ENCODE assay signal across 1 cellular context in genomic region chr10:32377458-32378370, GRCh38.
A peak's percentile ranks its signal among the peaks of the same experiment; 100 is the strongest.
TF ChIP-seq lines count a peak whose summit lies in the region.

No MANE protein-coding gene starts in this region.

TF ChIP-seq in K562, 482 proteins besides CTCF, POLR2A, EP300 and RAD21 (continued from another document and continues in another):
- TF ChIP-seq PBX2 (CRISPR knock-in tag; IDR thresholded peaks at IDR 0.05; ENCODE audit: low read depth) (no peak), PBX2 (tag; conservative IDR thresholded peaks at IDR 0.05; ENCODE audit: low read depth) (0 out of 2 replicates have a peak, but pooled peaks have one; percentile 14), RNF219 (CRISPR knock-in tag; IDR thresholded peaks at IDR 0.05) (no peak), HDAC1 (IDR thresholded peaks at IDR 0.05) (0 out of 4 replicates have a peak, but pooled peaks of 1 of the 2 experiments have one; percentile 55), MEF2A (IDR thresholded peaks at IDR 0.05; ENCODE audit: control insufficient read depth, low read depth, low read length) (no peak), SMARCA5 (IDR thresholded peaks at IDR 0.05) (peak; percentile 67; the same call in 1 of the 2 replicates), ZNF699 (CRISPR knock-in tag; IDR thresholded peaks at IDR 0.05; ENCODE audit: insufficient replicate concordance) (no peak), ATF1 (CRISPR knock-in tag; IDR thresholded peaks at IDR 0.05) (no peak), ATF1 (tag; IDR thresholded peaks at IDR 0.05) (peak; percentile 73), NFIX (CRISPR knock-in tag; IDR thresholded peaks at IDR 0.05; ENCODE audit: low read depth) (no peak), PHTF2 (CRISPR knock-in tag; IDR thresholded peaks at IDR 0.05) (no peak), ARHGAP35 (IDR thresholded peaks at IDR 0.05; ENCODE audit: partially characterized antibody) (no peak), TAF1 (IDR thresholded peaks at IDR 0.05; ENCODE audit: control insufficient read depth, extremely low read depth, insufficient read depth, low read length, severe bottlenecking) (no peak), RBM14 (IDR thresholded peaks at IDR 0.05; ENCODE audit: borderline replicate concordance, insufficient read depth, low read depth, low read length) (no peak), ZNF121 (CRISPR knock-in tag; conservative IDR thresholded peaks at IDR 0.05) (no peak), TEAD1 (CRISPR knock-in tag; IDR thresholded peaks at IDR 0.05) (no peak), TAF15 (IDR thresholded peaks at IDR 0.05; ENCODE audit: low read depth, low read length) (no peak), ZZZ3 (IDR thresholded peaks at IDR 0.05) (no peak), MTA1 (IDR thresholded peaks at IDR 0.05; ENCODE audit: borderline replicate concordance) (no peak), KLF10 (CRISPR knock-in tag; IDR thresholded peaks at IDR 0.05) (no peak), ILF3 (IDR thresholded peaks at IDR 0.05; ENCODE audit: borderline replicate concordance) (peak; percentile 24; the same call in 1 of the 2 replicates), ATF7 (IDR thresholded peaks at IDR 0.05) (peak; percentile 50; the same call in 1 of the 2 replicates), ZBTB43 (CRISPR knock-in tag; IDR thresholded peaks at IDR 0.05) (no peak), PHB (CRISPR knock-in tag; IDR thresholded peaks at IDR 0.05) (no peak), HNRNPL (IDR thresholded peaks at IDR 0.05; ENCODE audit: low read depth, low read length) (no peak), EGR1 (conservative IDR thresholded peaks at IDR 0.05) (no peak), NBN (IDR thresholded peaks at IDR 0.05; ENCODE audit: low read depth) (0 out of 2 replicates have a peak, but pooled peaks have one; percentile 62), IRF2 (CRISPR knock-in tag; IDR thresholded peaks at IDR 0.05) (no peak), CUX1 (CRISPR knock-in tag; IDR thresholded peaks at IDR 0.05) (peak; percentile 75; the same call in 1 of the 2 replicates), CEBPZ (IDR thresholded peaks at IDR 0.05; ENCODE audit: borderline replicate concordance, low read depth, low read length) (no peak), ARID4B (CRISPR knock-in tag; IDR thresholded peaks at IDR 0.05) (no peak), DPF2 (IDR thresholded peaks at IDR 0.05) (peak; percentile 29; the same call in 1 of the 2 replicates), FOXK2 (conservative IDR thresholded peaks at IDR 0.05 in 1 of 2, IDR thresholded peaks at IDR 0.05 in 1 of 2; ENCODE audit: low read depth in 2 of 2) (0 out of 4 replicates have a peak, but pooled peaks of 1 of the 2 experiments have one; percentile 22), SREBF2 (CRISPR knock-in tag; IDR thresholded peaks at IDR 0.05) (no peak), NR2C1 (IDR thresholded peaks at IDR 0.05) (peak; percentile 32; the same call in 1 of the 2 replicates), NR2C1 (tag; IDR thresholded peaks at IDR 0.05) (no peak), ZBTB49 (CRISPR knock-in tag; IDR thresholded peaks at IDR 0.05; ENCODE audit: borderline replicate concordance) (no peak), SRF (CRISPR knock-in tag; IDR thresholded peaks at IDR 0.05) (peak in 1 of 2 experiments; percentile 77; a peak in 2 of 4 replicates), ARID1B (IDR thresholded peaks at IDR 0.05) (peak; percentile 36; the same call in 1 of the 2 replicates)
